7 cellular contexts compared by ENCODE assay signal in the genomic region with DNA sequence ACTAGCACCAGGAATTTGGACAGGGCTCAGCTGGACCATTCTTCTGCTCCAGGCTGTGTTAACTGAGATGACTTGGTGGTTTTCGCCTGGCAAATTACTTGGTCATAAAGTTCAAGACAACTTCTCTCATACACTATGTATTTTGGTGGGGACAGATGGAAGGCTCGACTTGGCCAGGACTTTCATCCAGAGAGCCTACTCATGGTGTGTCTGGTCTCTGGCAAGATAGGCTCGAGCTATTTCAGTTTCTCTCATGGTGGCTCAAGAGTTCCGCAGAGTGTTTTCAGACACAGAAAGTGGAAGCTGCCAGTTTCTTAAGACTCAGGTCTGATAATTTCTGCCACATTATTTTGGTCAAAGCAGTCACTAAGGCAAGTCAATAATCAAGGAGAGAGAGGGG.
"Had no signal": no experiment of that assay in that cellular context is flagged by ENCODE, and none has a peak within 500 bp of the region (broad histone marks: within the 10 kb centered on the region; RNA-seq: fewer than 3 reads in every experiment).

No MANE protein-coding gene starts in this region.

- H3K4me1 Mint-ChIP-seq: H9 had no signal

- H3K27ac Mint-ChIP-seq: H9, HFFc6 had no signal

- H2AFZ ChIP-seq: GM23248 had no signal

- H3K9ac ChIP-seq: GM23248 had no signal

- DNase-seq: GM23248, H9, HCEC 1CT, HFFc6, IMR-90 had no signal

- H3K9me3 Mint-ChIP-seq: H9 had no signal

- H3K27ac ChIP-seq: GM23248, HL-60 had no signal

- H3K4me3 Mint-ChIP-seq: H9, HFFc6 had no signal

- ATAC-seq: K562 had no signal

- H3K4me3 ChIP-seq: GM23248, K562 had no signal
